In genomic region chr17:57413848-57414651, GRCh38 we compare ENCODE assay signal across 1 cellular context.
A peak's percentile ranks its signal among the peaks of the same experiment; 100 is the strongest.
TF ChIP-seq lines count a peak whose summit lies in the region.

No MANE protein-coding gene starts in this region.

TF ChIP-seq in HepG2, 621 proteins besides CTCF, POLR2A, EP300 and RAD21 (continued from another document and continues in another):
- TF ChIP-seq E2F2 (CRISPR knock-in tag; IDR thresholded peaks at IDR 0.05; ENCODE audit: borderline replicate concordance) (no peak), ZNF512 (CRISPR knock-in tag; IDR thresholded peaks at IDR 0.05) (0 out of 2 replicates have a peak, but pooled peaks have one; percentile 20), AGO1 (IDR thresholded peaks at IDR 0.05; ENCODE audit: low read depth, low read length, poor library complexity, severe bottlenecking) (no peak), ZNF350 (CRISPR knock-in tag; IDR thresholded peaks at IDR 0.05; ENCODE audit: borderline replicate concordance, low read depth) (peak; percentile 88), ZBTB34 (CRISPR knock-in tag; IDR thresholded peaks at IDR 0.05) (peak; percentile 99), ZC3H13 (CRISPR knock-in tag; IDR thresholded peaks at IDR 0.05) (no peak), PRDM15 (CRISPR knock-in tag; IDR thresholded peaks at IDR 0.05) (0 out of 2 replicates have a peak, but pooled peaks have one; percentile 48), THAP8 (CRISPR knock-in tag; IDR thresholded peaks at IDR 0.05; ENCODE audit: borderline replicate concordance) (no peak), TP53 (CRISPR knock-in tag; conservative IDR thresholded peaks at IDR 0.05) (no peak), PPARG (CRISPR knock-in tag; conservative IDR thresholded peaks at IDR 0.05) (peak; percentile 91), SALL2 (CRISPR knock-in tag; IDR thresholded peaks at IDR 0.05) (no peak; the same call in 1 of the 2 replicates), HMG20A (CRISPR knock-in tag; IDR thresholded peaks at IDR 0.05; ENCODE audit: borderline replicate concordance) (peak; percentile 95), ONECUT2 (CRISPR knock-in tag; IDR thresholded peaks at IDR 0.05) (peak; percentile 69), ZFP1 (CRISPR knock-in tag; IDR thresholded peaks at IDR 0.05) (peak; percentile 86; the same call in 1 of the 2 replicates), ZNF530 (CRISPR knock-in tag; IDR thresholded peaks at IDR 0.05; ENCODE audit: low read depth) (no peak), HNF1A (IDR thresholded peaks at IDR 0.05; ENCODE audit: low read depth) (peak; percentile 71; the same call in 1 of the 2 replicates), HNF1A (CRISPR knock-in tag; IDR thresholded peaks at IDR 0.05; ENCODE audit: borderline replicate concordance) (peak; percentile 88; the same call in 1 of the 2 replicates), NFKB2 (CRISPR knock-in tag; IDR thresholded peaks at IDR 0.05; ENCODE audit: borderline replicate concordance) (no peak), MEIS2 (CRISPR knock-in tag; IDR thresholded peaks at IDR 0.05) (no peak), ZBTB40 (IDR thresholded peaks at IDR 0.05) (no peak), ZBTB40 (CRISPR knock-in tag; IDR thresholded peaks at IDR 0.05) (peak; percentile 75), NFYB (CRISPR knock-in tag; IDR thresholded peaks at IDR 0.05) (peak; percentile 32; the same call in 1 of the 2 replicates), EED (CRISPR knock-in tag; IDR thresholded peaks at IDR 0.05) (no peak), FOXK2 (IDR thresholded peaks at IDR 0.05) (peak; percentile 80), HNF1B (CRISPR knock-in tag; IDR thresholded peaks at IDR 0.05) (peak; percentile 96)
